ENCODE assay signal across 1 cellular context in the genomic region with DNA sequence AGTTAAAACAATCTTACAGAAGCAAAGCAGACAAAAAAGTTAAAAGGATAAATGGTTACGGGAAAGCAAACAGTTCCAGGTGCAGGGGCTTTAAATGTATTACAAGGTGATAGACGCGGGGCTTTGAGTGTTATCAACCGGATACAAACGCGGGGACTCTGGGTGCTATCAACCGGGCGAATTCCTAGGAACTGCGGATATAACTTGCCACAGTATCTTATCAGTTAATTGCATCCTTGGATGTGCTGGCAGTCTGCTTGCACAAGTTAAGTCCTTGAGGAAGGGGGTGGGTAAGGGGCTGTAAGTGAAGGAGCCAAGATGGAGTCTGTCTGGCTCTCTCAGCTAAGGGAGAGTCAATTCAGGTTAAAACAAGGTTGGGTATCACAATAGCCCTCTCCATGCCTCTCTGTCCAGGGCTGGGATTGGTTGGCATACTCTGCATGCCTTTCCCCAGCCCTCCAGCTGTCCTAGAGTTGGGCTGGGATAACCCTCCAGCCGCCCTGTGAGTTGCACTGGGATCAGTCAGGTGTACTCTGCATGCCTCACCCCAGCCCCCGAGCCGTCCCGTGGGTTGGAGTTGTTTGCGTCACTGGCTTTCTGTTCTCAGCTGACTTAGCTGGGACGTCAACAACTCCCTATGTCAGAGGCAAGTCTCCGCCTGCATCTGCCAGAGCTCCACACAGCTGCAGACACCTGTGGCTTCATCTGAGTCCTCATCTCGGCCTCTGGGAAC.
TF ChIP-seq lines count a peak whose summit lies in the region.

No MANE protein-coding gene starts in this region.

TF ChIP-seq in GM12878, 131 proteins besides CTCF, POLR2A, EP300 and RAD21 (continued from another document):
- TF ChIP-seq, protein P1, sequence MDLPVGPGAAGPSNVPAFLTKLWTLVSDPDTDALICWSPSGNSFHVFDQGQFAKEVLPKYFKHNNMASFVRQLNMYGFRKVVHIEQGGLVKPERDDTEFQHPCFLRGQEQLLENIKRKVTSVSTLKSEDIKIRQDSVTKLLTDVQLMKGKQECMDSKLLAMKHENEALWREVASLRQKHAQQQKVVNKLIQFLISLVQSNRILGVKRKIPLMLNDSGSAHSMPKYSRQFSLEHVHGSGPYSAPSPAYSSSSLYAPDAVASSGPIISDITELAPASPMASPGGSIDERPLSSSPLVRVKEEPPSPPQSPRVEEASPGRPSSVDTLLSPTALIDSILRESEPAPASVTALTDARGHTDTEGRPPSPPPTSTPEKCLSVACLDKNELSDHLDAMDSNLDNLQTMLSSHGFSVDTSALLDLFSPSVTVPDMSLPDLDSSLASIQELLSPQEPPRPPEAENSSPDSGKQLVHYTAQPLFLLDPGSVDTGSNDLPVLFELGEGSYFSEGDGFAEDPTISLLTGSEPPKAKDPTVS (IDR thresholded peaks at IDR 0.05; ENCODE audit: low read depth, low read length) = no peak
- TF ChIP-seq CREM (IDR thresholded peaks at IDR 0.05; ENCODE audit: low read depth) (no peak), NFYA (IDR thresholded peaks at IDR 0.05; ENCODE audit: borderline replicate concordance, low read depth, low read length) (no peak), SIN3A (IDR thresholded peaks at IDR 0.05; ENCODE audit: low read depth, low read length) (no peak), SP1 (IDR thresholded peaks at IDR 0.05; ENCODE audit: low read depth, low read length) (no peak), TARDBP (IDR thresholded peaks at IDR 0.05; ENCODE audit: borderline replicate concordance) (no peak), GATAD2B (conservative IDR thresholded peaks at IDR 0.05; ENCODE audit: low read depth) (no peak), SUZ12 (IDR thresholded peaks at IDR 0.05; ENCODE audit: unreplicated experiment) (no peak), NR2C2 (IDR thresholded peaks at IDR 0.05; ENCODE audit: borderline replicate concordance, control insufficient read depth, insufficient read length, low read depth) (no peak), ZZZ3 (IDR thresholded peaks at IDR 0.05; ENCODE audit: control insufficient read depth, insufficient read length, low read depth) (no peak), FOXM1 (IDR thresholded peaks at IDR 0.05; ENCODE audit: low read depth, low read length) (no peak), IKZF1 (conservative IDR thresholded peaks at IDR 0.05) (peak; percentile 56), ZNF207 (IDR thresholded peaks at IDR 0.05; ENCODE audit: borderline replicate concordance) (no peak), WRNIP1 (IDR thresholded peaks at IDR 0.05; ENCODE audit: borderline replicate concordance, low read depth, low read length) (no peak), CREB1 (IDR thresholded peaks at IDR 0.05; ENCODE audit: low read depth) (peak; percentile 75; the same call in 1 of the 2 replicates), DPF2 (IDR thresholded peaks at IDR 0.05) (no peak), IKZF2 (IDR thresholded peaks at IDR 0.05) (0 out of 4 replicates have a peak, but pooled peaks have one; percentile 23 to 32), CBFB (IDR thresholded peaks at IDR 0.05; ENCODE audit: low read depth) (no peak), FOS (IDR thresholded peaks at IDR 0.05; ENCODE audit: borderline replicate concordance, extremely low read depth, insufficient read length) (no peak), TCF3 (IDR thresholded peaks at IDR 0.05; ENCODE audit: borderline replicate concordance, insufficient read depth, low read depth, low read length) (0 out of 2 replicates have a peak, but pooled peaks have one; percentile 56), PAX8 (IDR thresholded peaks at IDR 0.05) (no peak), BHLHE40 (IDR thresholded peaks at IDR 0.05; ENCODE audit: borderline replicate concordance in 1 of 2, low read depth in 2 of 2, low read length in 1 of 2) (0 out of 4 replicates have a peak, but pooled peaks of 1 of the 2 experiments have one; percentile 33), RB1 (IDR thresholded peaks at IDR 0.05; ENCODE audit: borderline replicate concordance) (no peak), SIX5 (IDR thresholded peaks at IDR 0.05; ENCODE audit: low read depth, low read length, severe bottlenecking) (no peak), TCF12 (IDR thresholded peaks at IDR 0.05; ENCODE audit: low read depth, low read length) (0 out of 2 replicates have a peak, but pooled peaks have one; percentile 69)
- TF ChIP-seq, protein P2, sequence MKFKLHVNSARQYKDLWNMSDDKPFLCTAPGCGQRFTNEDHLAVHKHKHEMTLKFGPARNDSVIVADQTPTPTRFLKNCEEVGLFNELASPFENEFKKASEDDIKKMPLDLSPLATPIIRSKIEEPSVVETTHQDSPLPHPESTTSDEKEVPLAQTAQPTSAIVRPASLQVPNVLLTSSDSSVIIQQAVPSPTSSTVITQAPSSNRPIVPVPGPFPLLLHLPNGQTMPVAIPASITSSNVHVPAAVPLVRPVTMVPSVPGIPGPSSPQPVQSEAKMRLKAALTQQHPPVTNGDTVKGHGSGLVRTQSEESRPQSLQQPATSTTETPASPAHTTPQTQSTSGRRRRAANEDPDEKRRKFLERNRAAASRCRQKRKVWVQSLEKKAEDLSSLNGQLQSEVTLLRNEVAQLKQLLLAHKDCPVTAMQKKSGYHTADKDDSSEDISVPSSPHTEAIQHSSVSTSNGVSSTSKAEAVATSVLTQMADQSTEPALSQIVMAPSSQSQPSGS (IDR thresholded peaks at IDR 0.05; ENCODE audit: low read length) = no peak
- TF ChIP-seq, protein P3, sequence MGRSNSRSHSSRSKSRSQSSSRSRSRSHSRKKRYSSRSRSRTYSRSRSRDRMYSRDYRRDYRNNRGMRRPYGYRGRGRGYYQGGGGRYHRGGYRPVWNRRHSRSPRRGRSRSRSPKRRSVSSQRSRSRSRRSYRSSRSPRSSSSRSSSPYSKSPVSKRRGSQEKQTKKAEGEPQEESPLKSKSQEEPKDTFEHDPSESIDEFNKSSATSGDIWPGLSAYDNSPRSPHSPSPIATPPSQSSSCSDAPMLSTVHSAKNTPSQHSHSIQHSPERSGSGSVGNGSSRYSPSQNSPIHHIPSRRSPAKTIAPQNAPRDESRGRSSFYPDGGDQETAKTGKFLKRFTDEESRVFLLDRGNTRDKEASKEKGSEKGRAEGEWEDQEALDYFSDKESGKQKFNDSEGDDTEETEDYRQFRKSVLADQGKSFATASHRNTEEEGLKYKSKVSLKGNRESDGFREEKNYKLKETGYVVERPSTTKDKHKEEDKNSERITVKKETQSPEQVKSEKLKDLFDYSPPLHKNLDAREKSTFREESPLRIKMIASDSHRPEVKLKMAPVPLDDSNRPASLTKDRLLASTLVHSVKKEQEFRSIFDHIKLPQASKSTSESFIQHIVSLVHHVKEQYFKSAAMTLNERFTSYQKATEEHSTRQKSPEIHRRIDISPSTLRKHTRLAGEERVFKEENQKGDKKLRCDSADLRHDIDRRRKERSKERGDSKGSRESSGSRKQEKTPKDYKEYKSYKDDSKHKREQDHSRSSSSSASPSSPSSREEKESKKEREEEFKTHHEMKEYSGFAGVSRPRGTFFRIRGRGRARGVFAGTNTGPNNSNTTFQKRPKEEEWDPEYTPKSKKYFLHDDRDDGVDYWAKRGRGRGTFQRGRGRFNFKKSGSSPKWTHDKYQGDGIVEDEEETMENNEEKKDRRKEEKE (IDR thresholded peaks at IDR 0.05) = no peak
- TF ChIP-seq, protein P4, sequence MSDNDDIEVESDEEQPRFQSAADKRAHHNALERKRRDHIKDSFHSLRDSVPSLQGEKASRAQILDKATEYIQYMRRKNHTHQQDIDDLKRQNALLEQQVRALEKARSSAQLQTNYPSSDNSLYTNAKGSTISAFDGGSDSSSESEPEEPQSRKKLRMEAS (IDR thresholded peaks at IDR 0.05; ENCODE audit: low read depth, low read length) = no peak
- TF ChIP-seq, protein P5, sequence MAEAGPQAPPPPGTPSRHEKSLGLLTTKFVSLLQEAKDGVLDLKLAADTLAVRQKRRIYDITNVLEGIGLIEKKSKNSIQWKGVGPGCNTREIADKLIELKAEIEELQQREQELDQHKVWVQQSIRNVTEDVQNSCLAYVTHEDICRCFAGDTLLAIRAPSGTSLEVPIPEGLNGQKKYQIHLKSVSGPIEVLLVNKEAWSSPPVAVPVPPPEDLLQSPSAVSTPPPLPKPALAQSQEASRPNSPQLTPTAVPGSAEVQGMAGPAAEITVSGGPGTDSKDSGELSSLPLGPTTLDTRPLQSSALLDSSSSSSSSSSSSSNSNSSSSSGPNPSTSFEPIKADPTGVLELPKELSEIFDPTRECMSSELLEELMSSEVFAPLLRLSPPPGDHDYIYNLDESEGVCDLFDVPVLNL (IDR thresholded peaks at IDR 0.05; ENCODE audit: low read depth, low read length) = no peak
